Comparison of ENCODE assay signal across 11 cellular contexts in the genomic region with DNA sequence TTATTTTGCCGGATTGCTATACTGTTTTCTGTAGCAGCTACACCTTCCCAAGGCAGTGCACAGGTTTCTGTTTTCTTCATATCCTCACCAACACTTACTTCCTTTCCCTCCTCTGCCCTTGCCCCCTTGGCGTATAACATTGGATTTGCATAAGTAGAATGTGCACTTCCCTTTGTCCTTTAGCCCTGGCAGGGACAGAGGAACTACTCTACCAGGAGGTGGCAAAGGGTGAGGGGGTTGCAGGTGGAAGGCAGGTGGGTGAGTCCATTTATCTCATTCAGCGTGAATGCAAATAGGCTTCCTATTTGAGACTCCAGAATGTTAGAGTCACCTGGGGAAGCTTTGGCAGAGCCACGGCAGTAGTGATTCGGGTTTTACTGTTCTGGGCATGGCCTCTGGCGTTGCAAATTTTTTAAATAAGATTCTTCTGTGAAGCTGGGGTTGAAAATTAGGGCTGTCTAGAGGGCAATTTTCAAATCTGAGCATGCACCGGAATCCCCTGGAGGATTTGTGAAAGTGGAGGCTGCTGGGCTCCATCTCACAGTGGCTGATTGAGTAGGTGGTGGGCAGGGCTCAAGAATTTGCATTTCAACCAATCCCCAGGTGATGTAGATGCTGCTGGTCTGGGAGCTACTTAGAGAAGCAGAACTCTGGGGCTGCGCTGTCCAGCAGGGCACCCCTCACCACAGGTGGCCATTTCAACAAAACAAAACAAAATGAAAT.
A peak's percentile ranks its signal among the peaks of the same experiment; 100 is the strongest.
DNase-seq lines count a peak whose midpoint lies in the region; ATAC-seq, FAIRE-seq and TF ChIP-seq lines count a peak whose summit lies in the region.
"Had no signal": no experiment of that assay in that cellular context is flagged by ENCODE, and none has a peak within 500 bp of the region (broad histone marks: within the 10 kb centered on the region; RNA-seq: fewer than 3 reads in every experiment).

No MANE protein-coding gene starts in this region.

- no peaks in the 10 kb centered on the region for H3K9me3 Mint-ChIP-seq in stimulated activated effector memory CD8-positive, alpha-beta T cell treated with anti-CD3 and anti-CD28 coated beads, Interleukin-12 subunit alpha, Interleukin-12 subunit beta, amount 100 ng/mL, for 72 hours
- H3K9me3 Mint-ChIP-seq: dendritic cell treated with granulocyte-macrophage colony-stimulating factor and Interleukin-4, amounts not matched to agents 40 ng/mL and 50 ng/mL, for 4 days had no signal

- peak; percentile 80 for DNase-seq in GM13976 (ENCODE audit: low spot score)
- no peak for DNase-seq in T-helper 17 cell
- DNase-seq in stimulated activated effector memory CD8-positive, alpha-beta T cell treated with anti-CD3 and anti-CD28 coated beads, Interleukin-12 subunit alpha, Interleukin-12 subunit beta, amount 100 ng/mL, for 72 hours (ENCODE audit: low spot score in 2 of 2), result no peak
- DNase-seq in D721Med (ENCODE audit: insufficient read length, low spot score), result no peak
- DNase-seq in NCI-H2171 treated with DMSO at 0.1 percent for 48 hours (lab: John Stamatoyannopoulos, UW), result no peak
- no peak for DNase-seq in stimulated activated naive CD4-positive, alpha-beta T cell (lab: John Stamatoyannopoulos, UW)
- DNase-seq: Caco-2 had no signal

- in situ Hi-C loops in GM13976 (cut with MboI; ENCODE audit: low sequenced_read_pairs, unreplicated experiment), result no loop called here

- H3K9me3 ChIP-seq in T-helper 17 cell (ENCODE audit: control insufficient read depth, low read length, poor library complexity, severe bottlenecking), result no peaks in the 10 kb centered on the region
- H3K9me3 ChIP-seq: Caco-2 had no signal

- no peak overlapping the region for H3K27ac Mint-ChIP-seq in T-helper 17 cell
- no peak overlapping the region for H3K27ac Mint-ChIP-seq in stimulated activated effector memory CD8-positive, alpha-beta T cell treated with anti-CD3 and anti-CD28 coated beads, Interleukin-12 subunit alpha, Interleukin-12 subunit beta, amount 100 ng/mL, for 72 hours
- H3K27ac Mint-ChIP-seq: dendritic cell treated with granulocyte-macrophage colony-stimulating factor and Interleukin-4, amounts not matched to agents 40 ng/mL and 50 ng/mL, for 4 days had no signal

- peaks cover 5% of the 10 kb centered on the region for H3K4me1 Mint-ChIP-seq in T-helper 17 cell
- peaks cover 14% of the 10 kb centered on the region for H3K4me1 Mint-ChIP-seq in stimulated activated effector memory CD8-positive, alpha-beta T cell treated with anti-CD3 and anti-CD28 coated beads, Interleukin-12 subunit alpha, Interleukin-12 subunit beta, amount 100 ng/mL, for 72 hours

- FAIRE-seq in D721Med (lab: Jason Lieb, UNC), result no peak
- FAIRE-seq: HTR-8/SVneo had no signal

- H3K27me3 Mint-ChIP-seq in T-helper 17 cell, result peaks cover 29% of the 10 kb centered on the region
- H3K27me3 Mint-ChIP-seq: dendritic cell treated with granulocyte-macrophage colony-stimulating factor and Interleukin-4, amounts not matched to agents 40 ng/mL and 50 ng/mL, for 4 days had no signal

- TF ChIP-seq CTCF in GM13976 (IDR thresholded peaks at IDR 0.05; ENCODE audit: borderline replicate concordance, control extremely low read depth, extremely low read depth, insufficient read depth, missing control alignments) (no peak), D721Med (IDR thresholded peaks at IDR 0.05; ENCODE audit: insufficient read depth, missing control alignments) (no peak)

- H3K36me3 Mint-ChIP-seq in T-helper 17 cell (ENCODE audit: low read depth), result peaks cover 3% of the 10 kb centered on the region
- peaks cover 6% of the 10 kb centered on the region for H3K36me3 Mint-ChIP-seq in stimulated activated effector memory CD8-positive, alpha-beta T cell treated with anti-CD3 and anti-CD28 coated beads, Interleukin-12 subunit alpha, Interleukin-12 subunit beta, amount 100 ng/mL, for 72 hours

- peak overlapping the region; percentile 45 for H3K4me3 Mint-ChIP-seq in T-helper 17 cell
- H3K4me3 Mint-ChIP-seq in stimulated activated effector memory CD8-positive, alpha-beta T cell treated with anti-CD3 and anti-CD28 coated beads, Interleukin-12 subunit alpha, Interleukin-12 subunit beta, amount 100 ng/mL, for 72 hours, result no peak overlapping the region
- H3K4me3 Mint-ChIP-seq: dendritic cell treated with granulocyte-macrophage colony-stimulating factor and Interleukin-4, amounts not matched to agents 40 ng/mL and 50 ng/mL, for 4 days had no signal

- ATAC-seq in GM21367 (IDR thresholded peaks at IDR 0.05; ENCODE audit: unreplicated experiment), result peak; percentile 62
- peak; percentile 49 for ATAC-seq in HG03097 (IDR thresholded peaks at IDR 0.05; ENCODE audit: low FRiP score, unreplicated experiment)
- ATAC-seq in T-helper 17 cell, result peak; percentile 32
- no peak for ATAC-seq in stimulated activated effector memory CD8-positive, alpha-beta T cell treated with anti-CD3 and anti-CD28 coated beads, Interleukin-12 subunit alpha, Interleukin-12 subunit beta, amount 100 ng/mL, for 72 hours
